1 cellular context compared by ENCODE assay signal in genomic region chr6:31837612-31838553, GRCh38.
TF ChIP-seq lines count a peak whose summit lies in the region.

No MANE protein-coding gene starts in this region.

TF ChIP-seq in GM12878, 131 proteins besides CTCF, POLR2A, EP300 and RAD21:
- no peak for TF ChIP-seq RELB (IDR thresholded peaks at IDR 0.05; ENCODE audit: low read depth)
- 0 out of 2 replicates have a peak, but pooled peaks have one; percentile 12 for TF ChIP-seq ZBED1 (IDR thresholded peaks at IDR 0.05; ENCODE audit: borderline replicate concordance)
